25 cellular contexts compared by ENCODE assay signal in the genomic region with DNA sequence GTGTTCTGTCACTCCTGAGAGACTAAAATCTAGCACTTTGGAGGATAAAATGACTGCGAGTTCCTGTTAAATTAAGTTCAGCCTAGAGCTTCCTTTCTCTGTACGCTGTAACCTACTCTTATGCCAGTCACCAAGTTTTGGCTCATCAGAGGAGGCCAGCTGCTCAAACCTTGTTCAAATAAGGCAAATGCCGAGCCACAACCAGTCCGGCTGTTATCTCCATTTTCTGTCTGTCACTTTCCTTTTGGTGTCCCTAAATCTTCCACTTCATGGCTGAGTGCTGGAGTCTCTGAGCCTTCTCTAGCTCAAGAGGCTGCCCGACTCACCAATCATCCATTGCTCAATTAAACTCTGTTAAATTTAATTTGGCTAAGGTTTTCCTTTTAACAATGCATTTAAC.
"Had no signal": no experiment of that assay in that cellular context is flagged by ENCODE, and none has a peak within 500 bp of the region (broad histone marks: within the 10 kb centered on the region; RNA-seq: fewer than 3 reads in every experiment).

No MANE protein-coding gene starts in this region.

- H3K4me1 ChIP-seq: foreskin keratinocyte, left ventricle myocardium inferior, lower lobe of right lung, psoas muscle, right lobe of liver, spleen had no signal

- H3K9me3 ChIP-seq: left ventricle myocardium inferior, lower lobe of right lung, neutrophil, psoas muscle, right lobe of liver, spleen had no signal

- H3K4me3 Mint-ChIP-seq: endodermal cell; memory B cell; mesothelial cell of epicardium; stimulated activated naive B cell treated with anti-CD40 and anti-IgM and Interleukin-4, amounts not matched to agents 10 μg/mL and 1 μg/mL and 100 μg/mL, for 72 hours; stimulated activated naive CD8-positive, alpha-beta T cell treated with anti-CD3 and anti-CD28 coated beads, Interleukin-15, amount 100 ng/mL, for 72 hours; type B pancreatic cell had no signal

- H2AFZ ChIP-seq: hepatocyte had no signal

- DNase-seq: effector CD4-positive, alpha-beta T cell; endodermal cell; erythroblast; foreskin keratinocyte; kidney; left cardiac atrium; left ventricle myocardium inferior; naive B cell; psoas muscle; retina; spleen; stimulated activated CD4-positive, alpha-beta T cell treated with anti-CD3 and anti-CD28 coated beads, Interleukin-15, amount 100 ng/mL, for 24 hours; stimulated activated CD4-positive, alpha-beta T cell treated with anti-CD3 and anti-CD28 coated beads, Interleukin-1b, Interleukin-23, amount 100 ng/mL, for 48 hours; stimulated activated CD4-positive, alpha-beta T cell treated with anti-CD3 and anti-CD28 coated beads, Interleukin-4, amount 100 ng/mL, for 24 hours; stimulated activated naive B cell treated with anti-CD40 and anti-IgM and Interleukin-4, amounts not matched to agents 10 μg/mL and 1 μg/mL and 100 μg/mL, for 72 hours; stimulated activated naive CD8-positive, alpha-beta T cell treated with anti-CD3 and anti-CD28 coated beads, Interleukin-15, amount 100 ng/mL, for 72 hours; substantia nigra had no signal

- H3K79me2 ChIP-seq: hepatocyte had no signal

- H3K4me1 Mint-ChIP-seq: memory B cell; naive B cell; stimulated activated naive B cell treated with anti-CD40 and anti-IgM and Interleukin-4, amounts not matched to agents 10 μg/mL and 1 μg/mL and 100 μg/mL, for 72 hours had no signal

- H3K27ac ChIP-seq: coronary artery, foreskin keratinocyte, hepatocyte, left ventricle myocardium inferior, lower lobe of right lung, neutrophil, psoas muscle, right lobe of liver, spleen had no signal

- H3K36me3 Mint-ChIP-seq: memory B cell; mesothelial cell of epicardium; naive B cell; stimulated activated naive B cell treated with anti-CD40 and anti-IgM and Interleukin-4, amounts not matched to agents 10 μg/mL and 1 μg/mL and 100 μg/mL, for 72 hours; type B pancreatic cell had no signal

- ATAC-seq: foreskin keratinocyte; left cardiac atrium; lower lobe of right lung; psoas muscle; right lobe of liver; stimulated activated naive B cell treated with anti-CD40 and anti-IgM and Interleukin-4, amounts not matched to agents 10 μg/mL and 1 μg/mL and 100 μg/mL, for 72 hours; stimulated activated naive CD8-positive, alpha-beta T cell treated with anti-CD3 and anti-CD28 coated beads, Interleukin-15, amount 100 ng/mL, for 72 hours had no signal

- H3K9me3 Mint-ChIP-seq: endodermal cell; memory B cell; mesothelial cell of epicardium; naive B cell; stimulated activated naive B cell treated with anti-CD40 and anti-IgM and Interleukin-4, amounts not matched to agents 10 μg/mL and 1 μg/mL and 100 μg/mL, for 72 hours; stimulated activated naive CD8-positive, alpha-beta T cell treated with anti-CD3 and anti-CD28 coated beads, Interleukin-15, amount 100 ng/mL, for 72 hours; type B pancreatic cell had no signal

- H3K27me3 ChIP-seq: hepatocyte, neutrophil, right lobe of liver had no signal

- H3K4me3 ChIP-seq: coronary artery, hepatocyte, left ventricle myocardium inferior, lower lobe of right lung, psoas muscle, right lobe of liver, spleen had no signal

- H3K27ac Mint-ChIP-seq: endodermal cell; memory B cell; mesothelial cell of epicardium; naive B cell; stimulated activated naive B cell treated with anti-CD40 and anti-IgM and Interleukin-4, amounts not matched to agents 10 μg/mL and 1 μg/mL and 100 μg/mL, for 72 hours; stimulated activated naive CD8-positive, alpha-beta T cell treated with anti-CD3 and anti-CD28 coated beads, Interleukin-15, amount 100 ng/mL, for 72 hours; type B pancreatic cell had no signal

- H3K4me2 ChIP-seq: hepatocyte had no signal

- H3K36me3 ChIP-seq: left ventricle myocardium inferior, lower lobe of right lung, neutrophil, right lobe of liver, spleen had no signal
